ENCODE assay signal across 1 cellular context in the genomic region with DNA sequence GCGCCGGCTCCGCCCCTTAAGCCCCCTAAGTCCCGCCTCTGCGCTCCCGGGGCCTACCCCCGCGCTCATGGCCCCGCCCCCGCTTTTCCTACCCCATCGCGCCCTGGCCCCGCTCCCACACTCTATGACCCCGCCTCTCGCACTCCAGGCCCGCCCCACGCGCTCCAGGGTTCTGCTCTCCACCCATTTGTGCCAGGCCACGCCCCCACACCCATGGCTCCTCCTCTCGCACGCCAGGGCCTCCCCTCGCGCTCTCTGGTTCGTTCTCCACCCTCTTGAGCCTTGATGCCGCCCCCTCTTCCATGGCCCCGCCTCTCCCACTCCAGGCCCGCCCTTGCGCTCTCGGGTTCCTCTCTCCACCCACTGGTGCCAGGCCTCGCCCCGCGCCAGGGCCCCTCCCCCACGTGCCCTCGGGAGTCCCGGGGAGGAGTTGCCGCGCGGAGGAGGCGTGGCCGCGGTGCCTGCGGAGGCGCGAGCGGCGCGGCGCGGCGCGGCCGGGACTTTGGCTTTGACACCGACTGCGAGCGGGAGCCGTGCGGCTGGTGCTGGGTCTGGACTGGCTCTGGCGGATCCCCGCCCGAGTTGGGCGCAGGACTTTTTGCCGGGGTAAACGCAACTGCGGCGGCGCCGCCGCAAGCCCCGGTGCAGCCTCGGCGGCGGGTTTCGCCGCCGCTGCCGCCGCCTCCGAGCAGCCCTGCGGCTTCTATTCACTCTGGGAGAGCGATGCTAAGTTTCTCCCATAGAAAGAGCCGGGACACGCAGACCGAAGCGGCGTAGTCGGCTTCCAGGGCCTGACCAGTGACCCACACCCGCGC.
A peak's percentile ranks its signal among the peaks of the same experiment; 100 is the strongest.
TF ChIP-seq lines count a peak whose summit lies in the region.

A gene (plus strand): TSS at position 499 of the 815 bp plus-strand sequence. CDS start 1,071 bp downstream, outside the sequence.

TF ChIP-seq in HEK293, 187 proteins besides CTCF, POLR2A, EP300 and RAD21 (continued from another document):
- TF ChIP-seq ZNF701 (tag by site-specific recombination; IDR thresholded peaks at IDR 0.05) (no peak), YY1 (tag by site-specific recombination; IDR thresholded peaks at IDR 0.05) (no peak), GFI1B (tag by site-specific recombination; IDR thresholded peaks at IDR 0.05) (no peak), ZNF530 (tag by site-specific recombination; IDR thresholded peaks at IDR 0.05; ENCODE audit: low read depth) (no peak), GLI2 (tag by site-specific recombination; IDR thresholded peaks at IDR 0.05; ENCODE audit: borderline replicate concordance, low read depth) (no peak), SP2 (tag by site-specific recombination; IDR thresholded peaks at IDR 0.05) (peak; percentile 97), ZFHX2 (tag by site-specific recombination; conservative IDR thresholded peaks at IDR 0.05) (peak; percentile 93), KLF1 (tag by site-specific recombination; IDR thresholded peaks at IDR 0.05) (peak; percentile 76), KLF9 (tag by site-specific recombination; IDR thresholded peaks at IDR 0.05; ENCODE audit: low read depth) (peak; percentile 89), ZNF132 (tag by site-specific recombination; IDR thresholded peaks at IDR 0.05; ENCODE audit: borderline replicate concordance) (no peak), GLIS2 (tag by site-specific recombination; IDR thresholded peaks at IDR 0.05) (peak; percentile 96), EGR2 (tag by site-specific recombination; IDR thresholded peaks at IDR 0.05; ENCODE audit: low read depth) (peak; percentile 95), ZIC2 (tag by site-specific recombination; IDR thresholded peaks at IDR 0.05) (peak; percentile 54), GLIS1 (tag by site-specific recombination; IDR thresholded peaks at IDR 0.05) (peak; percentile 73), ZNF660 (tag by site-specific recombination; IDR thresholded peaks at IDR 0.05) (peak; percentile 78), KLF16 (tag by site-specific recombination; IDR thresholded peaks at IDR 0.05) (0 out of 2 replicates have a peak, but pooled peaks have one; percentile 33), ZSCAN30 (tag by site-specific recombination; IDR thresholded peaks at IDR 0.05) (peak; percentile 56; the same call in 1 of the 2 replicates)
- TF ChIP-seq, protein P1, sequence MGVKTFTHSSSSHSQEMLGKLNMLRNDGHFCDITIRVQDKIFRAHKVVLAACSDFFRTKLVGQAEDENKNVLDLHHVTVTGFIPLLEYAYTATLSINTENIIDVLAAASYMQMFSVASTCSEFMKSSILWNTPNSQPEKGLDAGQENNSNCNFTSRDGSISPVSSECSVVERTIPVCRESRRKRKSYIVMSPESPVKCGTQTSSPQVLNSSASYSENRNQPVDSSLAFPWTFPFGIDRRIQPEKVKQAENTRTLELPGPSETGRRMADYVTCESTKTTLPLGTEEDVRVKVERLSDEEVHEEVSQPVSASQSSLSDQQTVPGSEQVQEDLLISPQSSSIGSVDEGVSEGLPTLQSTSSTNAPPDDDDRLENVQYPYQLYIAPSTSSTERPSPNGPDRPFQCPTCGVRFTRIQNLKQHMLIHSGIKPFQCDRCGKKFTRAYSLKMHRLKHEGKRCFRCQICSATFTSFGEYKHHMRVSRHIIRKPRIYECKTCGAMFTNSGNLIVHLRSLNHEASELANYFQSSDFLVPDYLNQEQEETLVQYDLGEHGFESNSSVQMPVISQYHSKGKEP (tag by site-specific recombination; IDR thresholded peaks at IDR 0.05): 0 out of 2 replicates have a peak, but pooled peaks have one; percentile 41
- TF ChIP-seq, protein P2, sequence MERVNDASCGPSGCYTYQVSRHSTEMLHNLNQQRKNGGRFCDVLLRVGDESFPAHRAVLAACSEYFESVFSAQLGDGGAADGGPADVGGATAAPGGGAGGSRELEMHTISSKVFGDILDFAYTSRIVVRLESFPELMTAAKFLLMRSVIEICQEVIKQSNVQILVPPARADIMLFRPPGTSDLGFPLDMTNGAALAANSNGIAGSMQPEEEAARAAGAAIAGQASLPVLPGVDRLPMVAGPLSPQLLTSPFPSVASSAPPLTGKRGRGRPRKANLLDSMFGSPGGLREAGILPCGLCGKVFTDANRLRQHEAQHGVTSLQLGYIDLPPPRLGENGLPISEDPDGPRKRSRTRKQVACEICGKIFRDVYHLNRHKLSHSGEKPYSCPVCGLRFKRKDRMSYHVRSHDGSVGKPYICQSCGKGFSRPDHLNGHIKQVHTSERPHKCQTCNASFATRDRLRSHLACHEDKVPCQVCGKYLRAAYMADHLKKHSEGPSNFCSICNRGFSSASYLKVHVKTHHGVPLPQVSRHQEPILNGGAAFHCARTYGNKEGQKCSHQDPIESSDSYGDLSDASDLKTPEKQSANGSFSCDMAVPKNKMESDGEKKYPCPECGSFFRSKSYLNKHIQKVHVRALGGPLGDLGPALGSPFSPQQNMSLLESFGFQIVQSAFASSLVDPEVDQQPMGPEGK (tag by site-specific recombination; IDR thresholded peaks at IDR 0.05): peak; percentile 92
- TF ChIP-seq, protein P3, sequence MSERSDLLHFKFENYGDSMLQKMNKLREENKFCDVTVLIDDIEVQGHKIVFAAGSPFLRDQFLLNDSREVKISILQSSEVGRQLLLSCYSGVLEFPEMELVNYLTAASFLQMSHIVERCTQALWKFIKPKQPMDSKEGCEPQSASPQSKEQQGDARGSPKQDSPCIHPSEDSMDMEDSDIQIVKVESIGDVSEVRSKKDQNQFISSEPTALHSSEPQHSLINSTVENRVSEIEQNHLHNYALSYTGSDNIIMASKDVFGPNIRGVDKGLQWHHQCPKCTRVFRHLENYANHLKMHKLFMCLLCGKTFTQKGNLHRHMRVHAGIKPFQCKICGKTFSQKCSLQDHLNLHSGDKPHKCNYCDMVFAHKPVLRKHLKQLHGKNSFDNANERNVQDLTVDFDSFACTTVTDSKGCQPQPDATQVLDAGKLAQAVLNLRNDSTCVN (tag by site-specific recombination; optimal IDR thresholded peaks at IDR 0.05): peak; percentile 73
- TF ChIP-seq, protein P4, sequence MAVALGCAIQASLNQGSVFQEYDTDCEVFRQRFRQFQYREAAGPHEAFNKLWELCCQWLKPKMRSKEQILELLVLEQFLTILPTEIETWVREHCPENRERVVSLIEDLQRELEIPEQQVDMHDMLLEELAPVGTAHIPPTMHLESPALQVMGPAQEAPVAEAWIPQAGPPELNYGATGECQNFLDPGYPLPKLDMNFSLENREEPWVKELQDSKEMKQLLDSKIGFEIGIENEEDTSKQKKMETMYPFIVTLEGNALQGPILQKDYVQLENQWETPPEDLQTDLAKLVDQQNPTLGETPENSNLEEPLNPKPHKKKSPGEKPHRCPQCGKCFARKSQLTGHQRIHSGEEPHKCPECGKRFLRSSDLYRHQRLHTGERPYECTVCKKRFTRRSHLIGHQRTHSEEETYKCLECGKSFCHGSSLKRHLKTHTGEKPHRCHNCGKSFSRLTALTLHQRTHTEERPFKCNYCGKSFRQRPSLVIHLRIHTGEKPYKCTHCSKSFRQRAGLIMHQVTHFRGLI (tag by site-specific recombination; IDR thresholded peaks at IDR 0.05): peak; percentile 77; the same call in 1 of the 2 replicates
- TF ChIP-seq, protein P5, sequence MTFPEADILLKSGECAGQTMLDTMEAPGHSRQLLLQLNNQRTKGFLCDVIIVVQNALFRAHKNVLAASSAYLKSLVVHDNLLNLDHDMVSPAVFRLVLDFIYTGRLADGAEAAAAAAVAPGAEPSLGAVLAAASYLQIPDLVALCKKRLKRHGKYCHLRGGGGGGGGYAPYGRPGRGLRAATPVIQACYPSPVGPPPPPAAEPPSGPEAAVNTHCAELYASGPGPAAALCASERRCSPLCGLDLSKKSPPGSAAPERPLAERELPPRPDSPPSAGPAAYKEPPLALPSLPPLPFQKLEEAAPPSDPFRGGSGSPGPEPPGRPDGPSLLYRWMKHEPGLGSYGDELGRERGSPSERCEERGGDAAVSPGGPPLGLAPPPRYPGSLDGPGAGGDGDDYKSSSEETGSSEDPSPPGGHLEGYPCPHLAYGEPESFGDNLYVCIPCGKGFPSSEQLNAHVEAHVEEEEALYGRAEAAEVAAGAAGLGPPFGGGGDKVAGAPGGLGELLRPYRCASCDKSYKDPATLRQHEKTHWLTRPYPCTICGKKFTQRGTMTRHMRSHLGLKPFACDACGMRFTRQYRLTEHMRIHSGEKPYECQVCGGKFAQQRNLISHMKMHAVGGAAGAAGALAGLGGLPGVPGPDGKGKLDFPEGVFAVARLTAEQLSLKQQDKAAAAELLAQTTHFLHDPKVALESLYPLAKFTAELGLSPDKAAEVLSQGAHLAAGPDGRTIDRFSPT (tag by site-specific recombination; IDR thresholded peaks at IDR 0.05): peak; percentile 98
- TF ChIP-seq, protein P6, sequence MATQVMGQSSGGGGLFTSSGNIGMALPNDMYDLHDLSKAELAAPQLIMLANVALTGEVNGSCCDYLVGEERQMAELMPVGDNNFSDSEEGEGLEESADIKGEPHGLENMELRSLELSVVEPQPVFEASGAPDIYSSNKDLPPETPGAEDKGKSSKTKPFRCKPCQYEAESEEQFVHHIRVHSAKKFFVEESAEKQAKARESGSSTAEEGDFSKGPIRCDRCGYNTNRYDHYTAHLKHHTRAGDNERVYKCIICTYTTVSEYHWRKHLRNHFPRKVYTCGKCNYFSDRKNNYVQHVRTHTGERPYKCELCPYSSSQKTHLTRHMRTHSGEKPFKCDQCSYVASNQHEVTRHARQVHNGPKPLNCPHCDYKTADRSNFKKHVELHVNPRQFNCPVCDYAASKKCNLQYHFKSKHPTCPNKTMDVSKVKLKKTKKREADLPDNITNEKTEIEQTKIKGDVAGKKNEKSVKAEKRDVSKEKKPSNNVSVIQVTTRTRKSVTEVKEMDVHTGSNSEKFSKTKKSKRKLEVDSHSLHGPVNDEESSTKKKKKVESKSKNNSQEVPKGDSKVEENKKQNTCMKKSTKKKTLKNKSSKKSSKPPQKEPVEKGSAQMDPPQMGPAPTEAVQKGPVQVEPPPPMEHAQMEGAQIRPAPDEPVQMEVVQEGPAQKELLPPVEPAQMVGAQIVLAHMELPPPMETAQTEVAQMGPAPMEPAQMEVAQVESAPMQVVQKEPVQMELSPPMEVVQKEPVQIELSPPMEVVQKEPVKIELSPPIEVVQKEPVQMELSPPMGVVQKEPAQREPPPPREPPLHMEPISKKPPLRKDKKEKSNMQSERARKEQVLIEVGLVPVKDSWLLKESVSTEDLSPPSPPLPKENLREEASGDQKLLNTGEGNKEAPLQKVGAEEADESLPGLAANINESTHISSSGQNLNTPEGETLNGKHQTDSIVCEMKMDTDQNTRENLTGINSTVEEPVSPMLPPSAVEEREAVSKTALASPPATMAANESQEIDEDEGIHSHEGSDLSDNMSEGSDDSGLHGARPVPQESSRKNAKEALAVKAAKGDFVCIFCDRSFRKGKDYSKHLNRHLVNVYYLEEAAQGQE (tag by site-specific recombination; IDR thresholded peaks at IDR 0.05): no peak
- TF ChIP-seq, protein P7, sequence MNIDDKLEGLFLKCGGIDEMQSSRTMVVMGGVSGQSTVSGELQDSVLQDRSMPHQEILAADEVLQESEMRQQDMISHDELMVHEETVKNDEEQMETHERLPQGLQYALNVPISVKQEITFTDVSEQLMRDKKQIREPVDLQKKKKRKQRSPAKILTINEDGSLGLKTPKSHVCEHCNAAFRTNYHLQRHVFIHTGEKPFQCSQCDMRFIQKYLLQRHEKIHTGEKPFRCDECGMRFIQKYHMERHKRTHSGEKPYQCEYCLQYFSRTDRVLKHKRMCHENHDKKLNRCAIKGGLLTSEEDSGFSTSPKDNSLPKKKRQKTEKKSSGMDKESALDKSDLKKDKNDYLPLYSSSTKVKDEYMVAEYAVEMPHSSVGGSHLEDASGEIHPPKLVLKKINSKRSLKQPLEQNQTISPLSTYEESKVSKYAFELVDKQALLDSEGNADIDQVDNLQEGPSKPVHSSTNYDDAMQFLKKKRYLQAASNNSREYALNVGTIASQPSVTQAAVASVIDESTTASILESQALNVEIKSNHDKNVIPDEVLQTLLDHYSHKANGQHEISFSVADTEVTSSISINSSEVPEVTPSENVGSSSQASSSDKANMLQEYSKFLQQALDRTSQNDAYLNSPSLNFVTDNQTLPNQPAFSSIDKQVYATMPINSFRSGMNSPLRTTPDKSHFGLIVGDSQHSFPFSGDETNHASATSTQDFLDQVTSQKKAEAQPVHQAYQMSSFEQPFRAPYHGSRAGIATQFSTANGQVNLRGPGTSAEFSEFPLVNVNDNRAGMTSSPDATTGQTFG (tag by site-specific recombination; IDR thresholded peaks at IDR 0.05; ENCODE audit: borderline replicate concordance): no peak
- TF ChIP-seq, protein P8, sequence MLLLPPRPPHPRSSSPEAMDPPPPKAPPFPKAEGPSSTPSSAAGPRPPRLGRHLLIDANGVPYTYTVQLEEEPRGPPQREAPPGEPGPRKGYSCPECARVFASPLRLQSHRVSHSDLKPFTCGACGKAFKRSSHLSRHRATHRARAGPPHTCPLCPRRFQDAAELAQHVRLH (tag by site-specific recombination; IDR thresholded peaks at IDR 0.05): no peak
TF ChIP-seq in HEK293: peak in this region for 22.
